ENCODE assay signal across 32 cellular contexts in the genomic region with DNA sequence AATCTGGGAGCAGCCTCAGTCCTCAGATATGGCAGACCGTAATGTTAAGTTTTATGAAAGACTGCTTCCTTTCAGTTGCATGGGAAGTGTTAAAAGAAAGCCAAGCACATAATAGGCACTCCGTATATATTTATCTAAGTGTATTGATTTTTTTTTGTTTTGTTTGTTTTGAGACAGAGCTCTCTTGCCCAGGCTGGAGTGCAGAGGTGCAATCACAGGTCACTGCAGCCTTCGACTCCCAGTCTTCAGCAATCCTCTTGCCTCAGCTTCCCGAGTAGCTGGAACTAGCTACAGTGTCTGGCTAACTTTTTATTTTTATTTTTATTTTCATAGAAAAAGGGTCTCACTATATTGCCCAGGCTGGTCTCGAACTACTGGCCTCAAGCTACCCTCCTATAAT.
"Had no signal": no experiment of that assay in that cellular context is flagged by ENCODE, and none has a peak within 500 bp of the region (broad histone marks: within the 10 kb centered on the region; RNA-seq: fewer than 3 reads in every experiment).

No MANE protein-coding gene starts in this region.

- H3K27ac ChIP-seq: adrenal gland, body of pancreas, breast epithelium, Peyer's patch, SJSA1 had no signal

- H3K27me3 Mint-ChIP-seq: activated CD4-positive, alpha-beta T cell treated with anti-CD3 and anti-CD28 coated beads for 36 hours; activated CD4-positive, alpha-beta T cell treated with anti-CD3 and anti-CD28 coated beads, Interleukin-2, amount 10 ng/mL, durations not matched to agents 7 days and 5 days had no signal

- DNase-seq: activated CD4-positive, alpha-beta T cell treated with anti-CD3 and anti-CD28 coated beads for 36 hours; activated CD4-positive, alpha-beta T cell treated with anti-CD3 and anti-CD28 coated beads, Interleukin-2, amount 10 ng/mL, durations not matched to agents 7 days and 5 days; activated CD4-positive, alpha-beta T cell treated with anti-CD3 and anti-CD28 coated beads, Interleukin-2, amount 50 U/mL, for 48 hours; activated CD8-positive, alpha-beta memory T cell treated with anti-CD3 and anti-CD28 coated beads, Interleukin-2, amount 50 U/mL, for 4 hours; activated CD8-positive, alpha-beta T cell treated with anti-CD3 and anti-CD28 coated beads, Interleukin-2, amount 10 ng/mL, durations not matched to agents 7 days and 5 days; activated gamma-delta T cell treated with Interleukin-2 at 50 U/mL for 16 hours; activated naive CD4-positive, alpha-beta T cell treated with anti-CD3 and anti-CD28 coated beads for 36 hours; activated T-cell treated with anti-CD3 and anti-CD28 coated beads for 4 hours; activated T-cell treated with anti-CD3 and anti-CD28 coated beads, Interleukin-2, amount 50 U/mL, for 4 hours; adrenal gland; body of pancreas; Kasumi-1; KG1; MM.1S; MV-4-11; NCI-H1436 treated with DMSO at 0.1 percent for 48 hours; NCI-H1694 treated with DMSO at 0.1 percent for 48 hours; NCI-H2029; NCI-H524 treated with DMSO at 0.1 percent for 48 hours; NK-92 treated with Interleukin-12 subunit alpha and Interleukin-12 subunit beta, amount 100 ng/mL, for 24 hours; PC-3; Peyer's patch; RPMI8226; SHP77 treated with DMSO at 0.1 percent for 48 hours; SK-N-SH had no signal

- H3K9ac ChIP-seq: SK-N-SH had no signal

- H3K27me3 ChIP-seq: adrenal gland, body of pancreas, breast epithelium, Peyer's patch, SJSA1 had no signal

- H3K4me3 Mint-ChIP-seq: activated CD4-positive, alpha-beta T cell treated with anti-CD3 and anti-CD28 coated beads for 36 hours; activated CD4-positive, alpha-beta T cell treated with anti-CD3 and anti-CD28 coated beads, Interleukin-2, amount 10 ng/mL, durations not matched to agents 7 days and 5 days; activated CD8-positive, alpha-beta T cell treated with anti-CD3 and anti-CD28 coated beads, Interleukin-2, amount 10 ng/mL, durations not matched to agents 7 days and 5 days; activated naive CD4-positive, alpha-beta T cell treated with anti-CD3 and anti-CD28 coated beads for 36 hours; activated T-cell treated with anti-CD3 and anti-CD28 coated beads, Interleukin-2, amount 50 U/mL, for 4 hours; activated T-helper 1 cell treated with anti-CD3 and anti-CD28 coated beads, Interleukin-12 subunit alpha, Interleukin-12 subunit beta, Interleukin-2, Interleukin-4 antibody, amounts not matched to agents 30 ng/mL and 10 ng/mL and 1 ng/mL, durations not matched to agents 14 hours and 24 hours and 36 hours; T-helper 1 cell treated with Interleukin-12 subunit alpha and Interleukin-12 subunit beta and Interleukin-4 antibody, amounts not matched to agents 30 μg/mL and 1 μg/mL, for 36 hours; T-helper 2 cell treated with Interferon-gamma antibody and Interleukin-4, amounts not matched to agents 5 μg/mL and 100 μg/mL, for 36 hours; WTC11 had no signal

- H3K27ac Mint-ChIP-seq: activated CD4-positive, alpha-beta T cell treated with anti-CD3 and anti-CD28 coated beads for 36 hours; activated CD4-positive, alpha-beta T cell treated with anti-CD3 and anti-CD28 coated beads, Interleukin-2, amount 10 ng/mL, durations not matched to agents 7 days and 5 days; activated CD8-positive, alpha-beta T cell treated with anti-CD3 and anti-CD28 coated beads, Interleukin-2, amount 10 ng/mL, durations not matched to agents 7 days and 5 days; activated naive CD4-positive, alpha-beta T cell treated with anti-CD3 and anti-CD28 coated beads for 36 hours; activated naive CD4-positive, alpha-beta T cell treated with anti-CD3 and anti-CD28 coated beads, Interleukin-2, amount 50 U/mL, for 72 hours; activated T-helper 1 cell treated with anti-CD3 and anti-CD28 coated beads, Interleukin-12 subunit alpha, Interleukin-12 subunit beta, Interleukin-2, Interleukin-4 antibody, amounts not matched to agents 30 ng/mL and 10 ng/mL and 1 ng/mL, durations not matched to agents 14 hours and 24 hours and 36 hours; T-helper 1 cell treated with Interleukin-12 subunit alpha and Interleukin-12 subunit beta and Interleukin-4 antibody, amounts not matched to agents 30 μg/mL and 1 μg/mL, for 36 hours; T-helper 2 cell treated with Interferon-gamma antibody and Interleukin-4, amounts not matched to agents 5 μg/mL and 100 μg/mL, for 36 hours had no signal

- H3K4me3 ChIP-seq: adrenal gland, body of pancreas, breast epithelium, Peyer's patch, SJSA1 had no signal

- H3K36me3 ChIP-seq: adrenal gland, breast epithelium, Peyer's patch, SJSA1 had no signal

- H3K9me3 Mint-ChIP-seq: activated T-helper 1 cell treated with anti-CD3 and anti-CD28 coated beads, Interleukin-12 subunit alpha, Interleukin-12 subunit beta, Interleukin-2, Interleukin-4 antibody, amounts not matched to agents 30 ng/mL and 10 ng/mL and 1 ng/mL, durations not matched to agents 14 hours and 24 hours and 36 hours; T-helper 1 cell treated with Interleukin-12 subunit alpha and Interleukin-12 subunit beta and Interleukin-4 antibody, amounts not matched to agents 30 μg/mL and 1 μg/mL, for 36 hours had no signal

- H3K36me3 Mint-ChIP-seq: activated naive CD4-positive, alpha-beta T cell treated with anti-CD3 and anti-CD28 coated beads, Interleukin-2, amount 50 U/mL, for 72 hours had no signal

- H3K4me1 Mint-ChIP-seq: activated CD4-positive, alpha-beta T cell treated with anti-CD3 and anti-CD28 coated beads for 36 hours; activated CD4-positive, alpha-beta T cell treated with anti-CD3 and anti-CD28 coated beads, Interleukin-2, amount 10 ng/mL, durations not matched to agents 7 days and 5 days had no signal

- H3K9me3 ChIP-seq: adrenal gland, body of pancreas, breast epithelium, Peyer's patch, SJSA1, SK-N-SH had no signal

- H3K4me1 ChIP-seq: adrenal gland, breast epithelium, Peyer's patch, SJSA1 had no signal
